Comparison of ENCODE assay signal across 35 cellular contexts in the genomic region with DNA sequence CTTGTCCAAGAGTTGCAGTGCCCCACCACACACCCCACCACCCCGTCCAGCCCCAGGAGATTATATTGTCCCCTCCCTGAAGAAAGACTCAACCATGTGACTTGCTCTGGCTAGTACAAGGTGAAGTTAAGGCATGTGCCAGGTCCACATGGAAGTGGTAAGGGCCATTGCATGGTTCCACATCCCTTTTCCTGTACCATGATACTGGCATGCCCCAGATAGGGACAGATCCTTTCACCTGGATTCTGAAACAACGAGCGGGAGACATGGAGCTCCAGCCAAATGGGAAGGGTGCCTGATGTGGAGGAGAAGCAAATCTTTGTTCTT.
"Had no signal": no experiment of that assay in that cellular context is flagged by ENCODE, and none has a peak within 500 bp of the region (broad histone marks: within the 10 kb centered on the region; RNA-seq: fewer than 3 reads in every experiment).

No MANE protein-coding gene starts in this region.

- H3K36me3 Mint-ChIP-seq: activated CD4-positive, alpha-beta memory T cell treated with anti-CD3 and anti-CD28 coated beads for 36 hours; activated naive CD4-positive, alpha-beta T cell treated with anti-CD3 and anti-CD28 coated beads, Interleukin-2, amount 50 U/mL, for 72 hours; activated naive CD8-positive, alpha-beta T cell treated with anti-CD3 and anti-CD28 coated beads for 36 hours had no signal

- DNase-seq: activated B cell treated with CpG ODN at 0.5 μM for 24 hours; activated CD4-positive, alpha-beta memory T cell treated with anti-CD3 and anti-CD28 coated beads for 36 hours; activated CD4-positive, alpha-beta T cell treated with anti-CD3 and anti-CD28 coated beads for 4 hours; activated CD4-positive, alpha-beta T cell treated with anti-CD3 and anti-CD28 coated beads, Interleukin-2, amount 10 ng/mL, durations not matched to agents 24 days and 14 days; activated CD4-positive, alpha-beta T cell treated with anti-CD3 and anti-CD28 coated beads, Interleukin-2, amount 50 U/mL, for 1 hour; activated CD4-positive, alpha-beta T cell treated with anti-CD3 and anti-CD28 coated beads, Interleukin-2, amount 50 U/mL, for 4 hours; activated CD4-positive, CD25-positive, alpha-beta regulatory T cell treated with anti-CD3 and anti-CD28 coated beads, Interleukin-2, amount 50 U/mL, for 72 hours; activated CD8-positive, alpha-beta memory T cell treated with anti-CD3 and anti-CD28 coated beads, Interleukin-2, amount 50 U/mL, for 4 hours; activated CD8-positive, alpha-beta T cell treated with anti-CD3 and anti-CD28 coated beads for 36 hours; activated effector memory CD4-positive, alpha-beta T cell treated with anti-CD3 and anti-CD28 coated beads, Interleukin-2, amount 50 U/mL, for 16 hours; activated gamma-delta T cell treated with Interleukin-2 at 50 U/mL for 16 hours; activated naive CD4-positive, alpha-beta T cell; activated naive CD4-positive, alpha-beta T cell treated with anti-CD3 and anti-CD28 coated beads for 36 hours; activated naive CD4-positive, alpha-beta T cell treated with anti-CD3 and anti-CD28 coated beads, Interleukin-2, amount 50 U/mL, for 16 hours; activated naive CD8-positive, alpha-beta T cell treated with anti-CD3 and anti-CD28 coated beads for 36 hours; activated T-cell treated with anti-CD3 and anti-CD28 coated beads for 4 hours; activated T-cell treated with anti-CD3 and anti-CD28 coated beads, Interleukin-2, amount 50 U/mL, for 1 hour; activated T-cell treated with anti-CD3 and anti-CD28 coated beads, Interleukin-2, amount 50 U/mL, for 4 hours; activated T-cell treated with anti-CD3 and anti-CD28 coated beads, Interleukin-2, amount 50 U/mL, for 72 hours; adrenal gland; amniotic stem cell; aorta; body of pancreas; brain microvascular endothelial cell; caudate nucleus; SW 1271; T-helper 1 cell; T-helper 2 cell; T-helper 9 cell had no signal

- H3K4me3 Mint-ChIP-seq: activated B cell treated with CpG ODN at 0.5 μM for 24 hours; activated CD4-positive, alpha-beta memory T cell treated with anti-CD3 and anti-CD28 coated beads for 36 hours; activated CD4-positive, alpha-beta T cell treated with anti-CD3 and anti-CD28 coated beads, Interleukin-2, amount 10 ng/mL, durations not matched to agents 24 days and 14 days; activated CD8-positive, alpha-beta T cell treated with anti-CD3 and anti-CD28 coated beads for 36 hours; activated naive CD4-positive, alpha-beta T cell treated with anti-CD3 and anti-CD28 coated beads for 36 hours; activated naive CD8-positive, alpha-beta T cell treated with anti-CD3 and anti-CD28 coated beads for 36 hours; activated T-cell treated with anti-CD3 and anti-CD28 coated beads, Interleukin-2, amount 50 U/mL, for 4 hours; activated T-cell treated with anti-CD3 and anti-CD28 coated beads, Interleukin-2, amount 50 U/mL, for 72 hours; activated T-helper 1 cell treated with anti-CD3 and anti-CD28 coated beads, Interleukin-12 subunit alpha, Interleukin-12 subunit beta, Interleukin-2, Interleukin-4 antibody, amounts not matched to agents 30 ng/mL and 10 ng/mL and 1 ng/mL, durations not matched to agents 14 hours and 24 hours and 36 hours; activated T-helper 17 cell treated with anti-CD3 and anti-CD28 coated beads, Interleukin-2, amount 50 U/mL, for 72 hours; central memory CD8-positive, alpha-beta T cell; T-helper 1 cell treated with Interleukin-12 subunit alpha and Interleukin-12 subunit beta and Interleukin-4 antibody, amounts not matched to agents 30 μg/mL and 1 μg/mL, for 36 hours; T-helper 2 cell treated with Interferon-gamma antibody and Interleukin-4, amounts not matched to agents 5 μg/mL and 100 μg/mL, for 36 hours had no signal

- ATAC-seq: activated CD8-positive, alpha-beta T cell treated with anti-CD3 and anti-CD28 coated beads for 36 hours; activated naive CD4-positive, alpha-beta T cell treated with anti-CD3 and anti-CD28 coated beads, Interleukin-2, amount 50 U/mL, for 72 hours; activated T-cell treated with anti-CD3 and anti-CD28 coated beads, Interleukin-2, amount 50 U/mL, for 4 hours; activated T-cell treated with anti-CD3 and anti-CD28 coated beads, Interleukin-2, amount 50 U/mL, for 72 hours; activated T-helper 17 cell treated with anti-CD3 and anti-CD28 coated beads, Interleukin-2, amount 50 U/mL, for 72 hours; body of pancreas had no signal

- H3K9me3 Mint-ChIP-seq: activated B cell treated with CpG ODN at 0.5 μM for 24 hours; activated CD4-positive, alpha-beta memory T cell treated with anti-CD3 and anti-CD28 coated beads for 36 hours; activated CD4-positive, alpha-beta T cell treated with anti-CD3 and anti-CD28 coated beads, Interleukin-2, amount 10 ng/mL, durations not matched to agents 24 days and 14 days; activated CD8-positive, alpha-beta T cell treated with anti-CD3 and anti-CD28 coated beads for 36 hours; activated naive CD4-positive, alpha-beta T cell treated with anti-CD3 and anti-CD28 coated beads for 36 hours; activated naive CD4-positive, alpha-beta T cell treated with anti-CD3 and anti-CD28 coated beads, Interleukin-2, amount 50 U/mL, for 72 hours; activated naive CD8-positive, alpha-beta T cell treated with anti-CD3 and anti-CD28 coated beads for 36 hours; activated T-cell treated with anti-CD3 and anti-CD28 coated beads, Interleukin-2, amount 50 U/mL, for 4 hours; activated T-cell treated with anti-CD3 and anti-CD28 coated beads, Interleukin-2, amount 50 U/mL, for 72 hours; activated T-helper 1 cell treated with anti-CD3 and anti-CD28 coated beads, Interleukin-12 subunit alpha, Interleukin-12 subunit beta, Interleukin-2, Interleukin-4 antibody, amounts not matched to agents 30 ng/mL and 10 ng/mL and 1 ng/mL, durations not matched to agents 14 hours and 24 hours and 36 hours; central memory CD8-positive, alpha-beta T cell; T-helper 1 cell treated with Interleukin-12 subunit alpha and Interleukin-12 subunit beta and Interleukin-4 antibody, amounts not matched to agents 30 μg/mL and 1 μg/mL, for 36 hours; T-helper 2 cell treated with Interferon-gamma antibody and Interleukin-4, amounts not matched to agents 5 μg/mL and 100 μg/mL, for 36 hours had no signal

- H3K27me3 Mint-ChIP-seq: activated B cell treated with CpG ODN at 0.5 μM for 24 hours; activated CD4-positive, alpha-beta memory T cell treated with anti-CD3 and anti-CD28 coated beads for 36 hours; activated CD4-positive, alpha-beta T cell treated with anti-CD3 and anti-CD28 coated beads, Interleukin-2, amount 10 ng/mL, durations not matched to agents 24 days and 14 days; activated CD8-positive, alpha-beta T cell treated with anti-CD3 and anti-CD28 coated beads for 36 hours; activated naive CD8-positive, alpha-beta T cell treated with anti-CD3 and anti-CD28 coated beads for 36 hours; central memory CD8-positive, alpha-beta T cell had no signal

- H3K27ac Mint-ChIP-seq: activated B cell treated with CpG ODN at 0.5 μM for 24 hours; activated CD4-positive, alpha-beta memory T cell treated with anti-CD3 and anti-CD28 coated beads for 36 hours; activated CD4-positive, alpha-beta T cell treated with anti-CD3 and anti-CD28 coated beads, Interleukin-2, amount 10 ng/mL, durations not matched to agents 24 days and 14 days; activated CD8-positive, alpha-beta T cell treated with anti-CD3 and anti-CD28 coated beads for 36 hours; activated naive CD4-positive, alpha-beta T cell treated with anti-CD3 and anti-CD28 coated beads for 36 hours; activated naive CD4-positive, alpha-beta T cell treated with anti-CD3 and anti-CD28 coated beads, Interleukin-2, amount 50 U/mL, for 72 hours; activated naive CD8-positive, alpha-beta T cell treated with anti-CD3 and anti-CD28 coated beads for 36 hours; activated T-cell treated with anti-CD3 and anti-CD28 coated beads, Interleukin-2, amount 50 U/mL, for 72 hours; activated T-helper 1 cell treated with anti-CD3 and anti-CD28 coated beads, Interleukin-12 subunit alpha, Interleukin-12 subunit beta, Interleukin-2, Interleukin-4 antibody, amounts not matched to agents 30 ng/mL and 10 ng/mL and 1 ng/mL, durations not matched to agents 14 hours and 24 hours and 36 hours; activated T-helper 17 cell treated with anti-CD3 and anti-CD28 coated beads, Interleukin-2, amount 50 U/mL, for 72 hours; T-helper 1 cell treated with Interleukin-12 subunit alpha and Interleukin-12 subunit beta and Interleukin-4 antibody, amounts not matched to agents 30 μg/mL and 1 μg/mL, for 36 hours; T-helper 2 cell treated with Interferon-gamma antibody and Interleukin-4, amounts not matched to agents 5 μg/mL and 100 μg/mL, for 36 hours had no signal

- H3K4me1 Mint-ChIP-seq: activated CD4-positive, alpha-beta T cell treated with anti-CD3 and anti-CD28 coated beads, Interleukin-2, amount 10 ng/mL, durations not matched to agents 24 days and 14 days; activated naive CD8-positive, alpha-beta T cell treated with anti-CD3 and anti-CD28 coated beads for 36 hours; activated T-helper 17 cell treated with anti-CD3 and anti-CD28 coated beads, Interleukin-2, amount 50 U/mL, for 72 hours; central memory CD8-positive, alpha-beta T cell had no signal
